8 cellular contexts compared by ENCODE assay signal in genomic region chr19:47483800-47484690, GRCh38. TPM values are rescaled to one million over a fixed set of nuclear protein-coding genes. Genes with fewer than 3 reads are reported as not detected.
DNase-seq lines count a peak whose midpoint lies in the region; ATAC-seq, FAIRE-seq and TF ChIP-seq lines count a peak whose summit lies in the region.

KPTN (minus strand) TSS chr19:47484219; CDS start chr19:47484160, 59 bp downstream.

- H3K9ac ChIP-seq in kidney (ENCODE audit: low read length in 2 of 2): peak within 1 kb of the TSS; percentile 29 to 99

- in situ Hi-C loops in GM18951 (cut with MboI; ENCODE audit: low sequenced_read_pairs, unreplicated experiment): no loop called here

- H3K27ac ChIP-seq in kidney (ENCODE audit: low read depth in 2 of 2, low read length in 2 of 2): peak within 1 kb of the TSS; percentile 24 to 92

- peak; percentile 88 for TF ChIP-seq POLR2A in GM18951 (IDR thresholded peaks at IDR 0.05; ENCODE audit: extremely low read depth, insufficient read depth, insufficient read length)

- intact Hi-C loops in kidney (cut with DNase I): no loop called here

- peak; percentile 82 for TF ChIP-seq CTCF in kidney (IDR thresholded peaks at IDR 0.05; ENCODE audit: borderline replicate concordance, extremely low read depth, insufficient read depth)

- peaks cover 4% of the 10 kb centered on the region in 2 donors for H3K4me1 ChIP-seq in kidney (ENCODE audit: control insufficient read depth in 1 of 2, insufficient read depth in 1 of 2, low read depth in 1 of 2, low read length in 2 of 2)

- H3K36me3 ChIP-seq in kidney (ENCODE audit: control insufficient read depth in 1 of 2, insufficient read depth in 2 of 2, low read length in 2 of 2): peaks cover 4 to 6% of the 10 kb centered on the region in 2 donors

- H3K4me3 ChIP-seq in kidney (ENCODE audit: low read length in 2 of 2): peak within 1 kb of the TSS; percentile 44 to 86

- DNase-seq in AG08396 (ENCODE audit: low spot score) (peak; percentile 98), NCI-H446 (lab: John Stamatoyannopoulos, UW) (peak; percentile 84 to 96), cerebellar cortex (ENCODE audit: low spot score) (peak; percentile 85), kidney (peak; percentile 96)
- DNase-seq in stimulated activated CD4-positive, alpha-beta T cell treated with anti-CD3 and anti-CD28 coated beads, Interleukin-12 subunit alpha, Interleukin-12 subunit beta, amount 100 ng/mL, for 48 hours (ENCODE audit: low read depth in 2 of 3, low spot score in 1 of 3): peak; percentile 87 to 95 (median 87)

- ATAC-seq in HG03342 (IDR thresholded peaks at IDR 0.05; ENCODE audit: unreplicated experiment): peak; percentile 46
- peak; percentile 92 to 96 for ATAC-seq in activated CD4-positive, CD25-positive, alpha-beta regulatory T cell treated with anti-CD3 and anti-CD28 coated beads, Interleukin-2, amount 50 U/mL, for 24 hours

- FAIRE-seq in kidney (lab: Jason Lieb, UNC): no peak

- no peaks in the 10 kb centered on the region for H3K9me3 ChIP-seq in kidney (ENCODE audit: control insufficient read depth in 1 of 2, low read length in 2 of 2)

RNA-seq across cellular contexts. Expression of gene KPTN, which starts in this region (rescaled TPM):
- 7.4 TPM for total RNA-seq in kidney
- polyA plus RNA-seq in kidney (ENCODE audit: insufficient read depth, low read depth, low replicate concordance): 25.5 TPM

Comparison
In these comparisons a context has a peak if more than half of its experiments do, and no peak if none do; other contexts are left out.
1. Peak in every context shown above with its lines: DNase-seq, ATAC-seq, H3K4me3 ChIP-seq and H3K27ac ChIP-seq.